ENCODE assay signal across 18 cellular contexts in the genomic region with DNA sequence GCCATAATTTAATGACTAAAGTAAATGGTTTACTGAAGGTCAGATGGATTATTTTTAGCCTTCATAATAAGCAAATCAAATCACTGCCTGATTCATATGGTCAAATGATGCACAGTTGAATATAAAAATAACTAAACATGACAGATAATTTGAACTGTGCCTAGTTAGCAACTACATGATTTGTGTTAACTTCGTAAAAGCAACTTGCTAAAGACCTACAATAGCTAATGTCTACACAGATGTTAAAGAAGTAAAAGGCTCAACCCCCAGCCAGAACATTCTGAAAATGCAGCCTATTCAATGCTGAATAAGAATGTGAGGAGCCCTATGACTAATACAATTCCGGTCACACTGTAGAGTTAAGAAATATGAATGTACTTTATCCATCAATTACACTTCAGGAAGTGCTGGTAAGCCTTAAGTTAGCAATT.
A peak's percentile ranks its signal among the peaks of the same experiment; 100 is the strongest.
DNase-seq lines count a peak whose midpoint lies in the region; ATAC-seq, FAIRE-seq and TF ChIP-seq lines count a peak whose summit lies in the region.
"Had no signal": no experiment of that assay in that cellular context is flagged by ENCODE, and none has a peak within 500 bp of the region (broad histone marks: within the 10 kb centered on the region; RNA-seq: fewer than 3 reads in every experiment).

No MANE protein-coding gene starts in this region.

- no peaks in the 10 kb centered on the region for H3K27me3 ChIP-seq in bronchial epithelial cell (ENCODE audit: control insufficient read depth, insufficient read depth, low read length)
- no peaks in the 10 kb centered on the region for H3K27me3 ChIP-seq in kidney epithelial cell (ENCODE audit: control insufficient read depth, insufficient read depth, low read length)
- H3K27me3 ChIP-seq: BE2C, stomach had no signal

- H3K4me3 ChIP-seq in bronchial epithelial cell (ENCODE audit: low read depth, low read length) (no peak overlapping the region), kidney epithelial cell (ENCODE audit: low read depth, low read length) (no peak overlapping the region)
- H3K4me3 ChIP-seq: stomach had no signal

- TF ChIP-seq CTCF in AG09319 (IDR thresholded peaks at IDR 0.05; ENCODE audit: low read depth, low read length), result no peak
- TF ChIP-seq CTCF in bronchial epithelial cell (IDR thresholded peaks at IDR 0.05; ENCODE audit: insufficient read depth, low read length, severe bottlenecking), result no peak
- TF ChIP-seq CTCF in kidney epithelial cell (IDR thresholded peaks at IDR 0.05; ENCODE audit: insufficient read depth, low read length, poor library complexity, severe bottlenecking), result no peak

- FAIRE-seq in bronchial epithelial cell (lab: Jason Lieb, UNC), result no peak
- FAIRE-seq: H1 had no signal

- H3K36me3 ChIP-seq in bronchial epithelial cell (ENCODE audit: control insufficient read depth, insufficient read depth, low read length) (no peaks in the 10 kb centered on the region), kidney epithelial cell (ENCODE audit: control insufficient read depth, insufficient read depth, low read length) (no peaks in the 10 kb centered on the region)
- H3K36me3 ChIP-seq: BE2C, stomach had no signal

- ATAC-seq in left lobe of liver, result no peak
- ATAC-seq: activated CD8-positive, alpha-beta T cell treated with anti-CD3 and anti-CD28 coated beads for 36 hours had no signal

- DNase-seq in AG09319 (ENCODE audit: extremely low read depth, low read depth) (peak; percentile 18), LHCN-M2 (ENCODE audit: low read depth) (peak; percentile 79), bronchial epithelial cell (ENCODE audit: low read depth) (peak; percentile 78), kidney epithelial cell (ENCODE audit: low read depth) (peak; percentile 18), cerebellum (ENCODE audit: low spot score) (no peak), midbrain (lab: John Stamatoyannopoulos, UW) (no peak), left lobe of liver (ENCODE audit: low spot score) (no peak), activated gamma-delta T cell treated with Interleukin-2 at 50 U/mL for 16 hours (no peak)
- DNase-seq: activated CD8-positive, alpha-beta T cell treated with anti-CD3 and anti-CD28 coated beads for 36 hours; activated effector memory CD4-positive, alpha-beta T cell treated with Interleukin-2 at 50 U/mL for 16 hours; BE2C; caudate nucleus; NCI-H345; retina; stimulated activated CD4-positive, alpha-beta T cell treated with anti-CD3 and anti-CD28 coated beads, Interleukin-4, amount 100 ng/mL, for 24 hours; stomach; T1000 had no signal

Comparison
In these comparisons a context has a peak if more than half of its experiments do, and no peak if none do; other contexts are left out.
1. DNase-seq: peak in AG09319 (single experiment), LHCN-M2 (single experiment), bronchial epithelial cell (single experiment) and kidney epithelial cell (single experiment); none in cerebellum (single experiment), midbrain (single experiment), left lobe of liver (single experiment) and activated gamma-delta T cell treated with Interleukin-2 at 50 U/mL for 16 hours (single experiment).